8 cellular contexts compared by ENCODE assay signal in genomic region chr16:4372315-4372577, GRCh38. TPM values are rescaled to one million over a fixed set of nuclear protein-coding genes. Genes with fewer than 3 reads are reported as not detected.
DNase-seq lines count a peak whose midpoint lies in the region; ATAC-seq and TF ChIP-seq lines count a peak whose summit lies in the region.

No MANE protein-coding gene starts in this region.

- no peak for TF ChIP-seq RAD21 in liver (IDR thresholded peaks at IDR 0.05)

- H3K27ac ChIP-seq in liver (ENCODE audit: low read depth in 1 of 2, low read length in 2 of 2) (peak overlapping the region; percentile 87 to 95), testis (peak overlapping the region; percentile 86 to 87)

- in situ Hi-C loops in astrocyte of the cerebellum (cut with HindIII; ENCODE audit: low sequenced_read_pairs), result no loop called here

- H3K4me1 Mint-ChIP-seq in activated CD4-positive, alpha-beta T cell treated with anti-CD3 and anti-CD28 coated beads for 36 hours, result peaks cover 12% of the 10 kb centered on the region

- H3K9me3 Mint-ChIP-seq in activated CD4-positive, alpha-beta T cell treated with anti-CD3 and anti-CD28 coated beads for 36 hours (ENCODE audit: low read depth), result no peaks in the 10 kb centered on the region

- H3K36me3 ChIP-seq in liver (ENCODE audit: control insufficient read depth in 4 of 4, insufficient read depth in 3 of 4, low read depth in 1 of 4, low read length in 3 of 4) (no peaks in the 10 kb centered on the region), testis (ENCODE audit: low read depth, missing control alignments) (no peaks in the 10 kb centered on the region)

- no peak for TF ChIP-seq POLR2A in testis (IDR thresholded peaks at IDR 0.05)

- intact Hi-C loops in activated CD4-positive, alpha-beta T cell treated with anti-CD3 and anti-CD28 coated beads for 36 hours (cut with DNase I, micrococcal nuclease), result no loop called here
- intact Hi-C loops in testis (cut with DNase I; ENCODE audit: low total_unique reads), result no loop called here

- H3K9me3 ChIP-seq in liver (ENCODE audit: control insufficient read depth in 4 of 4, low read length in 3 of 4) (no peaks in the 10 kb centered on the region), testis (no peaks in the 10 kb centered on the region)

- H3K27me3 ChIP-seq in liver (ENCODE audit: control insufficient read depth in 4 of 4, insufficient read depth in 4 of 4, low read length in 3 of 4), result no peaks in the 10 kb centered on the region
- no peaks in the 10 kb centered on the region for H3K27me3 ChIP-seq in testis

- no peak for ATAC-seq in activated CD4-positive, alpha-beta T cell treated with anti-CD3 and anti-CD28 coated beads for 36 hours
- no peak for ATAC-seq in HG02973 (IDR thresholded peaks at IDR 0.05; ENCODE audit: unreplicated experiment)

- H3K27ac Mint-ChIP-seq in activated CD4-positive, alpha-beta T cell treated with anti-CD3 and anti-CD28 coated beads for 36 hours, result no peak overlapping the region

- TF ChIP-seq CTCF in astrocyte of the cerebellum (IDR thresholded peaks at IDR 0.05; ENCODE audit: low read depth, low read length, missing control alignments), result no peak
- no peak for TF ChIP-seq CTCF in liver (IDR thresholded peaks at IDR 0.05; ENCODE audit: low read depth, low read length, missing input control)
- TF ChIP-seq CTCF in testis (IDR thresholded peaks at IDR 0.05), result no peak

- peak overlapping the region; percentile 73 to 81 for H3K9ac ChIP-seq in liver (ENCODE audit: low read depth in 1 of 2, low read length in 2 of 2)

- WGBS in liver, result 13% methylated on average over 6 of the region's 6 CpGs
- WGBS in testis, 2 donors, result 8% methylated on average over 6 of the region's 6 CpGs; no CpG with 5 or more reads in 1 of the 2 donors

- CTCF ChIA-PET in activated CD4-positive, alpha-beta T cell treated with anti-CD3 and anti-CD28 coated beads for 36 hours (lab: Charles Lee), result no interaction called here

- peak overlapping the region; percentile 71 for H3K4me3 ChIP-seq in astrocyte of the cerebellum (ENCODE audit: low read depth, low read length)
- peak overlapping the region; percentile 78 to 90 (median 84) for H3K4me3 ChIP-seq in liver (ENCODE audit: low read depth in 1 of 3, low read length in 3 of 3)
- peak overlapping the region; percentile 86 to 91 for H3K4me3 ChIP-seq in testis

- POLR2A ChIA-PET in activated CD4-positive, alpha-beta T cell treated with anti-CD3 and anti-CD28 coated beads for 36 hours (lab: Charles Lee), result no interaction called here

- H3K36me3 Mint-ChIP-seq in activated CD4-positive, alpha-beta T cell treated with anti-CD3 and anti-CD28 coated beads for 36 hours (ENCODE audit: low read depth), result no peaks in the 10 kb centered on the region

- peaks cover 25 to 67% (median 51%) of the 10 kb centered on the region in 4 donors for H3K4me1 ChIP-seq in liver (ENCODE audit: control insufficient read depth in 4 of 4, insufficient read depth in 4 of 4, low read length in 3 of 4)
- H3K4me1 ChIP-seq in testis, result peaks cover 51% of the 10 kb centered on the region

- H3K4me3 Mint-ChIP-seq in activated CD4-positive, alpha-beta T cell treated with anti-CD3 and anti-CD28 coated beads for 36 hours, result peak overlapping the region; percentile 59

- DNase-seq in activated CD4-positive, alpha-beta T cell treated with anti-CD3 and anti-CD28 coated beads for 36 hours, result no peak
- DNase-seq in activated CD4-positive, alpha-beta T cell treated with anti-CD3 and anti-CD28 coated beads, Interleukin-2, amount 50 U/mL, for 48 hours, result no peak
- DNase-seq in astrocyte of the cerebellum (ENCODE audit: low read depth), result no peak
- no peak for DNase-seq in testis
- DNase-seq in NCI-H128 (lab: John Stamatoyannopoulos, UW; ENCODE audit: unreplicated experiment), result no peak
- DNase-seq in SW480 (ENCODE audit: low spot score), result no peak

- no peaks in the 10 kb centered on the region for H3K27me3 Mint-ChIP-seq in activated CD4-positive, alpha-beta T cell treated with anti-CD3 and anti-CD28 coated beads for 36 hours

TF ChIP-seq in liver, 16 proteins besides CTCF, POLR2A, EP300 and RAD21 (continues in another document):
- TF ChIP-seq FOXA1 (IDR thresholded peaks at IDR 0.05) (no peak), RXRA (IDR thresholded peaks at IDR 0.05) (no peak), HNF4A (conservative IDR thresholded peaks at IDR 0.05) (no peak), JUND (IDR thresholded peaks at IDR 0.05) (no peak), FOXA2 (IDR thresholded peaks at IDR 0.05) (no peak), TAF1 (conservative IDR thresholded peaks at IDR 0.05) (no peak), YY1 (IDR thresholded peaks at IDR 0.05) (no peak), SP1 (IDR thresholded peaks at IDR 0.05) (no peak), NR2F2 (IDR thresholded peaks at IDR 0.05) (no peak), EGR1 (IDR thresholded peaks at IDR 0.05; ENCODE audit: low read depth in 2 of 2) (no peak), MAX (IDR thresholded peaks at IDR 0.05) (no peak)
- TF ChIP-seq, protein P1, sequence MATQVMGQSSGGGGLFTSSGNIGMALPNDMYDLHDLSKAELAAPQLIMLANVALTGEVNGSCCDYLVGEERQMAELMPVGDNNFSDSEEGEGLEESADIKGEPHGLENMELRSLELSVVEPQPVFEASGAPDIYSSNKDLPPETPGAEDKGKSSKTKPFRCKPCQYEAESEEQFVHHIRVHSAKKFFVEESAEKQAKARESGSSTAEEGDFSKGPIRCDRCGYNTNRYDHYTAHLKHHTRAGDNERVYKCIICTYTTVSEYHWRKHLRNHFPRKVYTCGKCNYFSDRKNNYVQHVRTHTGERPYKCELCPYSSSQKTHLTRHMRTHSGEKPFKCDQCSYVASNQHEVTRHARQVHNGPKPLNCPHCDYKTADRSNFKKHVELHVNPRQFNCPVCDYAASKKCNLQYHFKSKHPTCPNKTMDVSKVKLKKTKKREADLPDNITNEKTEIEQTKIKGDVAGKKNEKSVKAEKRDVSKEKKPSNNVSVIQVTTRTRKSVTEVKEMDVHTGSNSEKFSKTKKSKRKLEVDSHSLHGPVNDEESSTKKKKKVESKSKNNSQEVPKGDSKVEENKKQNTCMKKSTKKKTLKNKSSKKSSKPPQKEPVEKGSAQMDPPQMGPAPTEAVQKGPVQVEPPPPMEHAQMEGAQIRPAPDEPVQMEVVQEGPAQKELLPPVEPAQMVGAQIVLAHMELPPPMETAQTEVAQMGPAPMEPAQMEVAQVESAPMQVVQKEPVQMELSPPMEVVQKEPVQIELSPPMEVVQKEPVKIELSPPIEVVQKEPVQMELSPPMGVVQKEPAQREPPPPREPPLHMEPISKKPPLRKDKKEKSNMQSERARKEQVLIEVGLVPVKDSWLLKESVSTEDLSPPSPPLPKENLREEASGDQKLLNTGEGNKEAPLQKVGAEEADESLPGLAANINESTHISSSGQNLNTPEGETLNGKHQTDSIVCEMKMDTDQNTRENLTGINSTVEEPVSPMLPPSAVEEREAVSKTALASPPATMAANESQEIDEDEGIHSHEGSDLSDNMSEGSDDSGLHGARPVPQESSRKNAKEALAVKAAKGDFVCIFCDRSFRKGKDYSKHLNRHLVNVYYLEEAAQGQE (IDR thresholded peaks at IDR 0.05), result no peak
- TF ChIP-seq, protein P2, sequence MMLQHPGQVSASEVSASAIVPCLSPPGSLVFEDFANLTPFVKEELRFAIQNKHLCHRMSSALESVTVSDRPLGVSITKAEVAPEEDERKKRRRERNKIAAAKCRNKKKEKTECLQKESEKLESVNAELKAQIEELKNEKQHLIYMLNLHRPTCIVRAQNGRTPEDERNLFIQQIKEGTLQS (IDR thresholded peaks at IDR 0.05), result no peak

RNA-seq across cellular contexts. Expression of gene VASN, which starts 0.6 kb away (rescaled TPM):
- not detected for total RNA-seq in activated CD4-positive, alpha-beta T cell treated with anti-CD3 and anti-CD28 coated beads for 36 hours
- 10 to 100 TPM; 19.7 to 22.7 TPM for total RNA-seq in liver
- 10 to 100 TPM in 1 of 2 donors, 1 to 10 TPM in 1; 6.2 to 26.9 TPM for polyA plus RNA-seq in liver
- total RNA-seq in testis, result 100 to 1,000 TPM; 103 to 125 TPM
- 33.9 TPM for polyA plus RNA-seq in testis (ENCODE audit: insufficient read depth, low read depth, low replicate concordance)

RNA-seq across cellular contexts. Expression of gene PAM16, which starts 21.1 kb away (rescaled TPM):
- 10 to 100 TPM; 62.8 to 67.8 TPM for total RNA-seq in activated CD4-positive, alpha-beta T cell treated with anti-CD3 and anti-CD28 coated beads for 36 hours
- total RNA-seq in liver (10 to 100 TPM; 14.0 to 23.8 TPM), testis (100 to 1,000 TPM; 126 to 148 TPM)
- polyA plus RNA-seq in liver (10 to 100 TPM; 35.3 to 70.5 TPM), testis (ENCODE audit: insufficient read depth, low read depth, low replicate concordance) (61.8 TPM)

RNA-seq across cellular contexts. Expression of gene CORO7, which starts 44.1 kb away (rescaled TPM):
- total RNA-seq in activated CD4-positive, alpha-beta T cell treated with anti-CD3 and anti-CD28 coated beads for 36 hours, result 10 to 100 TPM; 65.0 to 67.1 TPM
- total RNA-seq in liver (10 to 100 TPM; 16.0 to 21.5 TPM), testis (100 to 1,000 TPM; 126 to 147 TPM)
- polyA plus RNA-seq in liver (10 to 100 TPM in 1 of 2 donors, 1 to 10 TPM in 1; 7.3 to 10.0 TPM), testis (ENCODE audit: insufficient read depth, low read depth, low replicate concordance) (71.5 TPM)

RNA-seq across cellular contexts. Expression of gene DNAJA3, which starts 53.4 kb away (rescaled TPM):
- total RNA-seq in activated CD4-positive, alpha-beta T cell treated with anti-CD3 and anti-CD28 coated beads for 36 hours, result 100 to 1,000 TPM in 1 of 2 experiments, 10 to 100 TPM in 1; 93.9 to 102 TPM
- 10 to 100 TPM; 39.6 to 86.3 TPM for total RNA-seq in liver
- polyA plus RNA-seq in liver, result 10 to 100 TPM; 57.2 to 73.9 TPM
- total RNA-seq in testis, result 10 to 100 TPM; 80.2 to 88.3 TPM
- 56.0 TPM for polyA plus RNA-seq in testis (ENCODE audit: insufficient read depth, low read depth, low replicate concordance)

RNA-seq across cellular contexts. Expression of gene GLIS2, which starts 56.4 kb away (rescaled TPM):
- total RNA-seq in activated CD4-positive, alpha-beta T cell treated with anti-CD3 and anti-CD28 coated beads for 36 hours, result under 1 TPM; 0.27 to 0.30 TPM
- 1 to 10 TPM; 1.0 to 1.2 TPM for total RNA-seq in liver
- 1 to 10 TPM in 1 of 2 donors, under 1 TPM in 1; 0.68 to 1.4 TPM for polyA plus RNA-seq in liver
- total RNA-seq in testis, result 1 to 10 TPM; 4.8 to 6.7 TPM
- 15.0 TPM for polyA plus RNA-seq in testis (ENCODE audit: insufficient read depth, low read depth, low replicate concordance)

Comparison
In these comparisons a context has a peak if more than half of its experiments do, and no peak if none do; other contexts are left out.
1. RNA of gene VASN, which starts 0.6 kb away (total RNA-seq): 103 to 125 TPM in testis and 19.7 to 22.7 TPM in liver; not detected in activated CD4-positive, alpha-beta T cell treated with anti-CD3 and anti-CD28 coated beads for 36 hours; every median in the first group is over 10 times any median in the second.
2. Peak in every context shown above with its lines, with median percentiles within 50 percentile points of each other: H3K4me3 ChIP-seq.